Comparison of ENCODE assay signal across 18 cellular contexts in genomic region chr4:10437735-10438134, GRCh38. TPM values are rescaled to one million over a fixed set of nuclear protein-coding genes. Genes with fewer than 3 reads are reported as not detected.
DNase-seq lines count a peak whose midpoint lies in the region; ATAC-seq, FAIRE-seq and TF ChIP-seq lines count a peak whose summit lies in the region.
"Had no signal": no experiment of that assay in that cellular context is flagged by ENCODE, and none has a peak within 500 bp of the region (broad histone marks: within the 10 kb centered on the region; RNA-seq: fewer than 3 reads in every experiment).

No MANE protein-coding gene starts in this region.

- no peak overlapping the region for H2BK12ac ChIP-seq in H1 (ENCODE audit: low read depth, low read length)

- H3K27me3 Mint-ChIP-seq in GM23338 (ENCODE audit: insufficient read depth, low read depth, poor library complexity): peaks cover 3% of the 10 kb centered on the region
- H3K27me3 Mint-ChIP-seq: B cell, IgD-negative memory B cell had no signal

- H3K27ac ChIP-seq in GM23338 (ENCODE audit: low read depth) (no peak overlapping the region), H1 (ENCODE audit: low read depth, low read length) (no peak overlapping the region), thyroid gland (no peak overlapping the region)
- H3K27ac ChIP-seq: BLaER1 treated with 17β-estradiol and CSF1 and Interleukin-3, amounts not matched to agents 10 nM and 100 nM had no signal

- no peak overlapping the region for H3K4ac ChIP-seq in H1 (replicated peaks; ENCODE audit: insufficient read length, low read depth, low read length)

- H2BK5ac ChIP-seq in H1 (ENCODE audit: low read depth, low read length): no peak overlapping the region

- H4K8ac ChIP-seq in H1 (ENCODE audit: extremely low read depth, insufficient read depth, low read length): no peak overlapping the region

- no peak for TF ChIP-seq RAD21 in H1 (IDR thresholded peaks at IDR 0.05 in 1 of 2, conservative IDR thresholded peaks at IDR 0.05 in 1 of 2; ENCODE audit: low read depth in 2 of 2, low read length in 2 of 2)

- no peak overlapping the region for H2AK5ac ChIP-seq in H1 (ENCODE audit: low read depth, low read length)

- no peaks in the 10 kb centered on the region for H3K9me2 ChIP-seq in GM23338 (ENCODE audit: insufficient read depth)

- H3K4me1 Mint-ChIP-seq in GM23338: peaks cover 14% of the 10 kb centered on the region
- H3K4me1 Mint-ChIP-seq: B cell had no signal

- TF ChIP-seq CTCF in GM23338 (conservative IDR thresholded peaks at IDR 0.05; ENCODE audit: low read depth in 2 of 2) (no peak), H1 (IDR thresholded peaks at IDR 0.05; ENCODE audit: control extremely low read depth in 1 of 3, insufficient read depth in 1 of 3, low read depth in 1 of 3, low read length in 3 of 3) (no peak), thyroid gland (IDR thresholded peaks at IDR 0.05) (no peak)

- H3K4me3 ChIP-seq in GM23338 (no peak overlapping the region), H1 (ENCODE audit: extremely low read depth in 1 of 4, insufficient read depth in 2 of 4, low read depth in 3 of 4, low read length in 4 of 4) (no peak overlapping the region), thyroid gland (replicated peaks in 1 of 3) (no peak overlapping the region)
- H3K4me3 ChIP-seq: BLaER1 treated with 17β-estradiol and CSF1 and Interleukin-3, amounts not matched to agents 10 nM and 100 nM had no signal

- no peak overlapping the region for H2BK15ac ChIP-seq in H1 (ENCODE audit: low read length)

- H3K27ac Mint-ChIP-seq in GM23338: no peak overlapping the region
- H3K27ac Mint-ChIP-seq: B cell; CD8-positive, alpha-beta T cell; HFFc6; IgD-negative memory B cell had no signal

- no peaks in the 10 kb centered on the region for H3F3A ChIP-seq in GM23338 (replicated peaks; ENCODE audit: low read depth)

- no peak overlapping the region for H3K56ac ChIP-seq in H1 (replicated peaks; ENCODE audit: insufficient read length, low read depth, low read length)

- H3K14ac ChIP-seq in H1 (ENCODE audit: insufficient read length): no peak overlapping the region

- no peak overlapping the region for H3K4me2 ChIP-seq in GM23338
- H3K4me2 ChIP-seq in H1 (ENCODE audit: insufficient read depth in 1 of 2, low read depth in 2 of 2, low read length in 2 of 2): no peak overlapping the region
- H3K4me2 ChIP-seq: BLaER1 treated with 17β-estradiol and CSF1 and Interleukin-3, amounts not matched to agents 10 nM and 100 nM had no signal

- ATAC-seq in GM23338 (peak; percentile 61), GM18873 (IDR thresholded peaks at IDR 0.05; ENCODE audit: low FRiP score, unreplicated experiment) (no peak), GM18502 (IDR thresholded peaks at IDR 0.05; ENCODE audit: poor library complexity, unreplicated experiment) (no peak)
- ATAC-seq: CD8-positive, alpha-beta T cell; HCT116; HepG2 had no signal

- H3K23me2 ChIP-seq in H1 (ENCODE audit: low read depth, low read length): no peaks in the 10 kb centered on the region

- H3K4me3 Mint-ChIP-seq in GM23338: no peak overlapping the region
- H3K4me3 Mint-ChIP-seq: B cell; CD8-positive, alpha-beta T cell; HFFc6; IgD-negative memory B cell had no signal

- no peak overlapping the region for H3K23ac ChIP-seq in H1 (ENCODE audit: insufficient read length)

- 54% methylated on average over 1 of the region's 1 CpG; no CpG with 5 or more reads in 1 of the 2 experiments for WGBS in H1 (ENCODE audit: extremely low coverage in 1 of 2, insufficient coverage in 1 of 2, insufficient read length in 1 of 2, insufficient replicate concordance in 2 of 2, low coverage in 1 of 2, low lambda C conversion rate in 2 of 2, missing lambda C conversion rate in 1 of 2), 2 experiments
- WGBS in thyroid gland, 2 donors: 3 to 46% methylated on average over 1 of the region's 1 CpG

- no peak for FAIRE-seq in H1 (lab: Jason Lieb, UNC)
- FAIRE-seq: GM19239, HepG2 had no signal

- H3K36me3 Mint-ChIP-seq in GM23338 (ENCODE audit: low read depth): no peaks in the 10 kb centered on the region

- H3K79me1 ChIP-seq in H1 (ENCODE audit: low read depth, low read length): no peaks in the 10 kb centered on the region

- no peak overlapping the region for H2BK20ac ChIP-seq in H1 (ENCODE audit: low read length)

- H3K9me3 ChIP-seq in H1 (ENCODE audit: insufficient read depth in 2 of 2, low read depth in 1 of 2, low read length in 1 of 2) (no peaks in the 10 kb centered on the region), thyroid gland (no peaks in the 10 kb centered on the region)
- H3K9me3 ChIP-seq: BLaER1 treated with 17β-estradiol and CSF1 and Interleukin-3, amounts not matched to agents 10 nM and 100 nM had no signal

- H3K27me3 ChIP-seq in GM23338 (ENCODE audit: insufficient read depth) (no peaks in the 10 kb centered on the region), H1 (replicated peaks in 1 of 4; ENCODE audit: control insufficient read depth in 3 of 4, extremely low read depth in 1 of 4, insufficient read depth in 3 of 4, low read length in 3 of 4) (no peaks in the 10 kb centered on the region; a peak in 1 of 7 replicates), thyroid gland (no peaks in the 10 kb centered on the region)
- H3K27me3 ChIP-seq: BLaER1 treated with 17β-estradiol and CSF1 and Interleukin-3, amounts not matched to agents 10 nM and 100 nM had no signal

- H4K5ac ChIP-seq in H1 (ENCODE audit: insufficient read length, low read depth, low read length): no peak overlapping the region

- H3K9me3 Mint-ChIP-seq in GM23338: no peaks in the 10 kb centered on the region
- H3K9me3 Mint-ChIP-seq: HFFc6 had no signal

- H4K20me1 ChIP-seq in GM23338 (replicated peaks; ENCODE audit: insufficient read depth) (no peaks in the 10 kb centered on the region), H1 (replicated peaks in 1 of 2; ENCODE audit: control insufficient read depth in 1 of 2, insufficient read depth in 2 of 2, low read length in 2 of 2) (no peaks in the 10 kb centered on the region)
- H4K20me1 ChIP-seq: BLaER1 treated with 17β-estradiol and CSF1 and Interleukin-3, amounts not matched to agents 10 nM and 100 nM had no signal

- TF ChIP-seq POLR2A in H1 (IDR thresholded peaks at IDR 0.05; ENCODE audit: control extremely low read depth in 1 of 2, low read depth in 2 of 2, low read length in 2 of 2) (no peak), thyroid gland (IDR thresholded peaks at IDR 0.05) (no peak)

- peak; percentile 23 for DNase-seq in COR-L47 (lab: John Stamatoyannopoulos, UW)
- no peak for DNase-seq in GM23338 (ENCODE audit: low spot score)
- DNase-seq in H1 (ENCODE audit: low read depth in 1 of 2, low spot score in 2 of 2): no peak
- peak; percentile 21 to 22 for DNase-seq in thyroid gland
- DNase-seq: CD8-positive, alpha-beta T cell; DMS79; GDM1; H7; HFFc6; KBM-7 had no signal

- no peak for TF ChIP-seq EP300 in H1 (IDR thresholded peaks at IDR 0.05; ENCODE audit: borderline replicate concordance in 1 of 2, low read depth in 2 of 2, low read length in 2 of 2)

- no peak overlapping the region for H2AFZ ChIP-seq in GM23338
- H2AFZ ChIP-seq in H1 (ENCODE audit: low read length): no peak overlapping the region

- H4K91ac ChIP-seq in H1 (replicated peaks; ENCODE audit: insufficient read length, low read length): no peak overlapping the region

- no peak overlapping the region for H3K18ac ChIP-seq in H1 (ENCODE audit: extremely low read depth, low read length)

- H3K79me2 ChIP-seq in GM23338 (replicated peaks; ENCODE audit: insufficient read depth) (no peaks in the 10 kb centered on the region), H1 (ENCODE audit: control insufficient read depth in 1 of 2, insufficient read depth in 2 of 2, low read length in 2 of 2) (no peaks in the 10 kb centered on the region)

- CTCF ChIA-PET in H1 (lab: Charles Lee; ENCODE audit: partially characterized antibody): interaction anchor here (0.6 to 1.7 kb wide), 2 partner anchors 23 to 24 kb away, joined by 3 to 7 read pairs; no protein-coding TSS in a partner anchor

- no peaks in the 10 kb centered on the region for H3K36me3 ChIP-seq in GM23338 (ENCODE audit: insufficient read depth)
- H3K36me3 ChIP-seq in H1 (ENCODE audit: control insufficient read depth in 2 of 4, insufficient read depth in 4 of 4, low read length in 3 of 4): no peaks in the 10 kb centered on the region
- no peaks in the 10 kb centered on the region for H3K36me3 ChIP-seq in thyroid gland

- H3K9ac ChIP-seq in H1 (replicated peaks in 1 of 4; ENCODE audit: extremely low read depth in 1 of 4, low read depth in 3 of 4, low read length in 3 of 4): no peak overlapping the region
- H3K9ac ChIP-seq: BLaER1 treated with 17β-estradiol and CSF1 and Interleukin-3, amounts not matched to agents 10 nM and 100 nM had no signal

- H2BK120ac ChIP-seq in H1 (replicated peaks; ENCODE audit: low read depth, low read length): no peak overlapping the region

- peaks cover 10% of the 10 kb centered on the region; the same call in 1 of the 2 replicates for H3K4me1 ChIP-seq in GM23338 (ENCODE audit: insufficient read depth)
- H3K4me1 ChIP-seq in H1 (replicated peaks in 1 of 4; ENCODE audit: control insufficient read depth in 3 of 4, insufficient read depth in 4 of 4, low read length in 3 of 4): peaks cover 0 to 6% (median 4%) of the 10 kb centered on the region in 4 experiments; a peak in 3 of 7 replicates
- no peaks in the 10 kb centered on the region for H3K4me1 ChIP-seq in thyroid gland
- H3K4me1 ChIP-seq: BLaER1 treated with 17β-estradiol and CSF1 and Interleukin-3, amounts not matched to agents 10 nM and 100 nM had no signal

- intact Hi-C loops in thyroid gland (cut with DNase I): no loop called here

- POLR2A ChIA-PET in H1 (lab: Charles Lee; ENCODE audit: partially characterized antibody): no interaction called here

TF ChIP-seq in H1, 55 proteins besides CTCF, POLR2A, EP300 and RAD21 (continues in another document):
- peak; percentile 70 for TF ChIP-seq TEAD4 (IDR thresholded peaks at IDR 0.05; ENCODE audit: low read depth, low read length)

RNA-seq across cellular contexts. Expression of gene ZNF518B, which starts 19.5 kb away (rescaled TPM):
- 9.5 and 10.8 TPM in 2 replicates for total RNA-seq in GM23338 (2014; rRNA removed; shearing (Covaris generic))
- polyA plus RNA-seq in GM23338 (2016; fragmentation: Nextera tagmentation; extraction: Ambion mirVana): 2.9 and 3.1 TPM in 2 replicates
- 6.4 and 9.0 TPM in 2 replicates for total RNA-seq in H1 (2021; fragmentation: NEBNext Ultra II Directional; extraction: Animal tissue kit (Norgen Biotek cat#: 25700))
- 1.9 and 2.9 TPM in 2 replicates for polyA plus RNA-seq in H1 (2011; rRNA removed)
- 3.2 TPM for polyA plus RNA-seq in H1 (2011; cell fraction: cytosol; rRNA removed)
- polyA plus RNA-seq in H1 (2011; cell fraction: nucleus; rRNA removed): 2.9 TPM
- 3.9 to 6.0 TPM (median 4.0 TPM) in 4 replicates for polyA plus RNA-seq in H1 (2012, experiment 1 of 2)
- polyA plus RNA-seq in H1 (2012, experiment 2 of 2): 0.38 TPM
- polyA plus RNA-seq in H1 (2013, experiment 1 of 2): 3.3 TPM
- polyA plus RNA-seq in H1 (2013, experiment 2 of 2): 3.2 TPM
- polyA minus RNA-seq in H1 (2011; rRNA and poly(A)+ RNA removed): 11.6 and 12.6 TPM in 2 replicates
- polyA minus RNA-seq in H1 (2011; cell fraction: cytosol; rRNA and poly(A)+ RNA removed): 16.7 TPM
- 20.8 TPM for polyA minus RNA-seq in H1 (2011; cell fraction: nucleus; rRNA and poly(A)+ RNA removed)
- 10 to 100 TPM; 23.5 to 86.9 (median 32.5) TPM for total RNA-seq in thyroid gland
- polyA plus RNA-seq: HepG2 had no signal

Comparison
In these comparisons a context has a peak if more than half of its experiments do, and no peak if none do; other contexts are left out.
1. DNase-seq: peak in COR-L47 (single experiment) and thyroid gland (2 of 2); none in GM23338 (single experiment) and H1 (0 of 2).